ENCODE assay signal across 8 cellular contexts in the genomic region with DNA sequence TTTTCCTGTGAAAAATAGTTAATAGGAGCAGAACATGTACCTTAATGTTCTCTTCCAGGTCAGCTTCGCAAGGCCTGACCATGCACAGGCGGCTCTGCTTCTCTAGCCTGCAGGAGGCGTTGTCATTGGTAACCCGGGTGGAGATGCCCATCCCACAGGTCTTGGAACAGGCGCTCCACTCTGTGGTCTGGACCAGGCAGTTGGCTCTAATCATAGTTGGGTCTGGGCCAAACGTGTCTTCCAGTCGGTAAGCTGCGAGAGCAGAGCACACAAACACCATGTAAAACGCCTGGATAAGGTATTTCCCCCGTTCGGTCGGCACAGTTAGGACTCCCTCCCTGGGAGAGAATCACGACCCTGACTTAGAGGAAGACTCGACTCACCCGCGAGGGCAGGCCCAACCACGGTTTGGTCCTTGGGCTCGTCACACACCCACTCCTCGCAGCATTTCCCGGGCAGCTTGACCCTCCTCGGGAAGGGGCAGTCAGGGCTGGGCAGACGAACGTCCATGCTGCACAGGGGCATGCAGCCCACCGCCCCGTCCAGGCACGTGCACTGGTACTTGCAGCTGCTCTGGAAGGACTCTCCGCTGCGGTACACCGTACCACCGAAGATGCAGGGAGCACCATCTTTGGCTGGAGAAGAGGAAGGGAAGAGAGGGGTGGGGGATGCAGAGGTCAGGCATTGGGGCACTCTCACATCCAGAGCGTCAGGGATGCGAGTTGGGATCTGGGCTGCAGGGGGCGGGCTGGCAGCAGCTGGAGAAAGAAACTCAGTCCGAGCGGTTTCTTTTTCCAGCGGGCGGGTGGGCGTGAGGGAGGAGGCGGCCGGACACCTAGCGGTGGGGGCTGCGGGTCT. TPM values are rescaled to one million over a fixed set of nuclear protein-coding genes. Genes with fewer than 3 reads are reported as not detected.
DNase-seq lines count a peak whose midpoint lies in the region; ATAC-seq and TF ChIP-seq lines count a peak whose summit lies in the region.

No MANE protein-coding gene starts in this region.

- 11 to 12% methylated on average over 25 to 42 of the region's 42 CpGs for WGBS in endodermal cell (ENCODE audit: insufficient coverage in 1 of 2, insufficient read length in 1 of 2), 2 experiments
- WGBS in lung, 2 donors = 3 to 8% methylated on average over 42 of the region's 42 CpGs

- no peaks in the 10 kb centered on the region for H3K79me2 ChIP-seq in KMS-11 (ENCODE audit: insufficient read depth, low read depth)

- H3K36me3 Mint-ChIP-seq in T-helper 17 cell (ENCODE audit: low read depth) (peaks cover 3% of the 10 kb centered on the region), endodermal cell (ENCODE audit: low read depth) (peaks cover 20% of the 10 kb centered on the region)

- H3K27me3 ChIP-seq in KMS-11 (ENCODE audit: insufficient read depth, low read depth) (no peaks in the 10 kb centered on the region), endodermal cell (ENCODE audit: control insufficient read depth, insufficient read depth, low read length, poor library complexity, severe bottlenecking) (no peaks in the 10 kb centered on the region), lung (ENCODE audit: control insufficient read depth, insufficient read depth) (no peaks in the 10 kb centered on the region)

- H3K36me3 ChIP-seq in KMS-11 (ENCODE audit: insufficient read depth) (no peaks in the 10 kb centered on the region), endodermal cell (ENCODE audit: control insufficient read depth, insufficient read depth, low read length) (peaks cover 23% of the 10 kb centered on the region), lung (ENCODE audit: control insufficient read depth in 2 of 2, insufficient read depth in 2 of 2, low read length in 2 of 2) (no peaks in the 10 kb centered on the region)

- H3K4me1 Mint-ChIP-seq in T-helper 17 cell = peaks cover 13% of the 10 kb centered on the region
- peaks cover 48% of the 10 kb centered on the region for H3K4me1 Mint-ChIP-seq in endodermal cell

- H3K9ac ChIP-seq in KMS-11 (no peak overlapping the region), endodermal cell (ENCODE audit: extremely low read depth, low read length, poor library complexity, severe bottlenecking) (peak overlapping the region; percentile 77)

- H3K27ac Mint-ChIP-seq in T-helper 17 cell (peak overlapping the region; percentile 8), endodermal cell (peak overlapping the region; percentile 83)

- no peak overlapping the region for H3K4me2 ChIP-seq in KMS-11

- no peak overlapping the region for H3K27ac ChIP-seq in KMS-11
- H3K27ac ChIP-seq in endodermal cell (ENCODE audit: low read depth, low read length) = peak overlapping the region; percentile 94
- H3K27ac ChIP-seq in lung (ENCODE audit: low read depth in 1 of 2, low read length in 1 of 2) = peak overlapping the region; percentile 84 to 87

- H3K4me1 ChIP-seq in KMS-11 (ENCODE audit: low read depth, poor library complexity, severe bottlenecking) (no peaks in the 10 kb centered on the region), endodermal cell (ENCODE audit: control insufficient read depth, insufficient read depth, low read length) (peaks cover 10% of the 10 kb centered on the region), lung (ENCODE audit: control insufficient read depth in 2 of 2, insufficient read depth in 2 of 2, low read length in 2 of 2) (peaks cover 3 to 5% of the 10 kb centered on the region in 2 donors)

- no peak overlapping the region for H3K4me3 ChIP-seq in KMS-11 (IDR thresholded peaks at IDR 0.05; ENCODE audit: insufficient read depth, low read depth, low read length)
- peak overlapping the region; percentile 81 for H3K4me3 ChIP-seq in endodermal cell (ENCODE audit: low read length)
- peak overlapping the region; percentile 43 for H3K4me3 ChIP-seq in lung

- no peaks in the 10 kb centered on the region for H3K9me3 ChIP-seq in T-helper 17 cell (ENCODE audit: control insufficient read depth, low read length, poor library complexity, severe bottlenecking)
- no peaks in the 10 kb centered on the region for H3K9me3 ChIP-seq in endodermal cell (ENCODE audit: control insufficient read depth, low read length)
- peaks cover 0 to 2% of the 10 kb centered on the region in 2 donors for H3K9me3 ChIP-seq in lung (ENCODE audit: control insufficient read depth in 2 of 2, insufficient read depth in 1 of 2, low read length in 1 of 2)

- TF ChIP-seq CTCF in KMS-11 (conservative IDR thresholded peaks at IDR 0.05; ENCODE audit: low read depth, low read length) (0 out of 2 replicates have a peak, but pooled peaks have one; percentile 24), endodermal cell (conservative IDR thresholded peaks at IDR 0.05) (peak; percentile 76), lung (IDR thresholded peaks at IDR 0.05; ENCODE audit: control extremely low read depth, extremely low read depth) (peak; percentile 15)

- H3K4me3 Mint-ChIP-seq in T-helper 17 cell (peak overlapping the region; percentile 92), endodermal cell (peak overlapping the region; percentile 75)

- no peak overlapping the region for H2AFZ ChIP-seq in KMS-11 (ENCODE audit: low read depth)

- DNase-seq in NCI-H510A treated with DMSO at 0.1 percent for 48 hours (lab: John Stamatoyannopoulos, UW) = peak; percentile 0
- no peak for DNase-seq in NCI-H510A (lab: John Stamatoyannopoulos, UW)
- no peak for DNase-seq in T-helper 17 cell
- DNase-seq in endodermal cell = peak; percentile 92
- DNase-seq in lung (ENCODE audit: low spot score) = peak; percentile 86
- DNase-seq in stromal cell of bone marrow (ENCODE audit: low read depth) = peak; percentile 84

- H3K27me3 Mint-ChIP-seq in T-helper 17 cell (peaks cover 79% of the 10 kb centered on the region), endodermal cell (ENCODE audit: insufficient read depth) (no peaks in the 10 kb centered on the region)

- H4K20me1 ChIP-seq in KMS-11 (ENCODE audit: insufficient read depth) = no peaks in the 10 kb centered on the region

- no peaks in the 10 kb centered on the region for H3K9me3 Mint-ChIP-seq in endodermal cell

- peak; percentile 21 for ATAC-seq in T-helper 17 cell
- peak; percentile 29 for ATAC-seq in lung (ENCODE audit: insufficient read depth, low FRiP score)
- ATAC-seq in GM21423 (IDR thresholded peaks at IDR 0.05; ENCODE audit: unreplicated experiment) = no peak

RNA-seq across cellular contexts. Expression of a gene that starts 1.0 kb away (rescaled TPM):
- total RNA-seq in T-helper 17 cell (under 1 TPM in 1 of 2 donors, not detected in 1; 0.20 TPM), endodermal cell (10 to 100 TPM; 28.6 to 29.4 TPM), lung (100 to 1,000 TPM in 1 of 2 donors, 10 to 100 TPM in 1; 73.5 to 159 TPM)
- 176 TPM for polyA plus RNA-seq in endodermal cell (2013, experiment 1 of 2)
- 179 TPM for polyA plus RNA-seq in endodermal cell (2013, experiment 2 of 2)
- polyA plus RNA-seq in lung = 100 to 1,000 TPM in 1 of 2 donors, 10 to 100 TPM in 1; 33.9 to 154 TPM

Comparison
In these comparisons a context has a peak if more than half of its experiments do, and no peak if none do; other contexts are left out.
1. DNase-seq: peak in NCI-H510A treated with DMSO at 0.1 percent for 48 hours (single experiment), endodermal cell (single experiment), lung (single experiment) and stromal cell of bone marrow (single experiment); none in NCI-H510A (single experiment) and T-helper 17 cell (0 of 3).
2. CTCF ChIP-seq: peak in every context shown above with its lines; median percentile 76 in endodermal cell; 24 in KMS-11; 15 in lung.
3. RNA of a gene that starts 1.0 kb away (total RNA-seq): 73.5 to 159 TPM in lung and 28.6 to 29.4 TPM in endodermal cell; 0.20 TPM in T-helper 17 cell; every median in the first group is over 10 times any median in the second.